ENCODE assay signal across 28 cellular contexts in genomic region chr1:107297681-107298080, GRCh38.
"Had no signal": no experiment of that assay in that cellular context is flagged by ENCODE, and none has a peak within 500 bp of the region (broad histone marks: within the 10 kb centered on the region; RNA-seq: fewer than 3 reads in every experiment).

No MANE protein-coding gene starts in this region.

- DNase-seq: natural killer cell; occipital lobe; ovary; posterior cingulate gyrus; psoas muscle; right cardiac atrium; right lobe of liver; spleen; stimulated activated CD4-positive, alpha-beta T cell treated with anti-CD3 and anti-CD28 coated beads, Interleukin-12 subunit alpha, Interleukin-12 subunit beta, amount 100 ng/mL, for 4 hours; stimulated activated CD4-positive, alpha-beta T cell treated with anti-CD3 and anti-CD28 coated beads, Interleukin-1b, Interleukin-23, amount 100 ng/mL, for 48 hours; stimulated activated CD4-positive, alpha-beta T cell treated with anti-CD3 and anti-CD28 coated beads, Interleukin-4, amount 100 ng/mL, for 1 hour; stimulated activated CD4-positive, alpha-beta T cell treated with anti-CD3 and anti-CD28 coated beads, Interleukin-4, amount 100 ng/mL, for 4 hours; stimulated activated CD8-positive, alpha-beta memory T cell treated with anti-CD3 and anti-CD28 coated beads, Interleukin-4, amount 100 ng/mL, for 48 hours; stimulated activated naive CD4-positive, alpha-beta T cell; stimulated activated naive CD8-positive, alpha-beta T cell treated with anti-CD3 and anti-CD28 coated beads, Interleukin-15, amount 100 ng/mL, for 72 hours; stimulated activated naive CD8-positive, alpha-beta T cell treated with anti-CD3 and anti-CD28 coated beads, Interleukin-15, Interleukin-2, amounts not matched to agents 100 U/mL and 50 U/mL, for 24 hours; substantia nigra; testis; tibial artery; transverse colon; upper lobe of right lung; uterus had no signal

- H3K36me3 ChIP-seq: neural progenitor cell, ovary, right lobe of liver, spleen, suprapubic skin, tibial artery, transverse colon, upper lobe of right lung, uterus had no signal

- ATAC-seq: natural killer cell; psoas muscle; right cardiac atrium; right lobe of liver; stimulated activated memory B cell treated with anti-CD40 and anti-IgM and Interleukin-4, amounts not matched to agents 10 μg/mL and 1 μg/mL and 100 μg/mL, for 72 hours; stimulated activated naive CD8-positive, alpha-beta T cell treated with anti-CD3 and anti-CD28 coated beads, Interleukin-15, amount 100 ng/mL, for 72 hours; stimulated activated naive CD8-positive, alpha-beta T cell treated with anti-CD3 and anti-CD28 coated beads, Interleukin-15, Interleukin-2, amounts not matched to agents 100 U/mL and 50 U/mL, for 24 hours; upper lobe of right lung had no signal

- H3K4me3 ChIP-seq: neural progenitor cell, ovary, psoas muscle, right lobe of liver, skin epidermis, smooth muscle cell, spleen, suprapubic skin, testis, tibial artery, transverse colon, upper lobe of right lung, uterus had no signal

- H3K27ac ChIP-seq: neural progenitor cell, ovary, parathyroid adenoma, psoas muscle, right lobe of liver, skin epidermis, spleen, suprapubic skin, testis, tibial artery, transverse colon, upper lobe of right lung, uterus had no signal

- H3K27me3 ChIP-seq: neural progenitor cell, ovary, right lobe of liver, spleen, suprapubic skin, testis, tibial artery, transverse colon, upper lobe of right lung, uterus had no signal

- H3K4me1 ChIP-seq: neural progenitor cell, parathyroid adenoma, psoas muscle, right lobe of liver, spleen, suprapubic skin, testis, tibial artery, transverse colon, upper lobe of right lung, uterus had no signal

- H3K9me3 ChIP-seq: ovary, psoas muscle, right lobe of liver, spleen, suprapubic skin, testis, tibial artery, transverse colon, upper lobe of right lung, uterus had no signal
